Comparison of ENCODE assay signal across 18 cellular contexts in genomic region chr4:78369691-78370090, GRCh38.
DNase-seq lines count a peak whose midpoint lies in the region; ATAC-seq, FAIRE-seq and TF ChIP-seq lines count a peak whose summit lies in the region.
"Had no signal": no experiment of that assay in that cellular context is flagged by ENCODE, and none has a peak within 500 bp of the region (broad histone marks: within the 10 kb centered on the region; RNA-seq: fewer than 3 reads in every experiment).

No MANE protein-coding gene starts in this region.

- no peak for TF ChIP-seq POLR2A in sigmoid colon (IDR thresholded peaks at IDR 0.05)

- TF ChIP-seq CTCF in AG10803 (conservative IDR thresholded peaks at IDR 0.05; ENCODE audit: low read length) (no peak), astrocyte of the cerebellum (IDR thresholded peaks at IDR 0.05; ENCODE audit: low read depth, low read length, missing control alignments) (no peak), ascending aorta (IDR thresholded peaks at IDR 0.05) (no peak), sigmoid colon (IDR thresholded peaks at IDR 0.05) (no peak)

- H3K4me1 ChIP-seq in iPS DF 6.9 (ENCODE audit: control insufficient read depth, insufficient read depth, low read length) = peaks cover 6% of the 10 kb centered on the region; the same call in 1 of the 2 replicates
- H3K4me1 ChIP-seq in ascending aorta = no peaks in the 10 kb centered on the region
- no peaks in the 10 kb centered on the region for H3K4me1 ChIP-seq in sigmoid colon

- H3K27ac ChIP-seq in iPS DF 6.9 (ENCODE audit: low read length) (no peak overlapping the region), ascending aorta (no peak overlapping the region), sigmoid colon (no peak overlapping the region)
- H3K27ac ChIP-seq: HL-60 had no signal

- in situ Hi-C loops in astrocyte of the cerebellum (cut with HindIII; ENCODE audit: low sequenced_read_pairs) = no loop called here

- no peak for FAIRE-seq in HTR-8/SVneo (lab: Jason Lieb, UNC)
- FAIRE-seq: colon, D721Med had no signal

- H3K4me3 ChIP-seq in AG10803 (ENCODE audit: low read length) (no peak overlapping the region), astrocyte of the cerebellum (ENCODE audit: low read depth, low read length) (no peak overlapping the region), iPS DF 6.9 (ENCODE audit: low read length) (no peak overlapping the region), ascending aorta (no peak overlapping the region), sigmoid colon (no peak overlapping the region)

- H3K27me3 ChIP-seq in iPS DF 6.9 (ENCODE audit: control insufficient read depth, insufficient read depth, low read length) = no peaks in the 10 kb centered on the region
- H3K27me3 ChIP-seq in ascending aorta = no peaks in the 10 kb centered on the region
- no peaks in the 10 kb centered on the region for H3K27me3 ChIP-seq in sigmoid colon

- no peak for ATAC-seq in HG03280 (IDR thresholded peaks at IDR 0.05; ENCODE audit: unreplicated experiment)
- ATAC-seq: activated CD4-positive, CD25-positive, alpha-beta regulatory T cell treated with anti-CD3 and anti-CD28 coated beads, Interleukin-2, amount 50 U/mL, for 24 hours; Panc1 had no signal

- intact Hi-C loops in ascending aorta (cut with DNase I) (no loop called here), sigmoid colon (cut with DNase I) (no loop called here)

- H3K9me3 ChIP-seq in iPS DF 6.9 (ENCODE audit: control insufficient read depth, insufficient read depth, low read length) (no peaks in the 10 kb centered on the region), ascending aorta (no peaks in the 10 kb centered on the region), sigmoid colon (no peaks in the 10 kb centered on the region)

- H3K36me3 ChIP-seq in iPS DF 6.9 (ENCODE audit: control insufficient read depth, insufficient read depth, low read length) (peaks cover 19% of the 10 kb centered on the region; the same call in 1 of the 2 replicates), ascending aorta (no peaks in the 10 kb centered on the region), sigmoid colon (peaks cover 0 to 25% (median 0%) of the 10 kb centered on the region in 4 donors)

- no CpG with 5 or more reads among the region's 4 CpGs for WGBS in iPS DF 6.9 (ENCODE audit: insufficient coverage, insufficient read length)
- 83 to 86% methylated on average over 4 of the region's 4 CpGs for WGBS in sigmoid colon, 2 donors

- DNase-seq in AG10803 (ENCODE audit: low read depth) (peak; percentile 42), NCI-H1092 treated with DMSO at 0.1 percent for 48 hours (lab: John Stamatoyannopoulos, UW) (peak; percentile 59), astrocyte of the cerebellum (ENCODE audit: low read depth) (peak; percentile 63), iPS DF 6.9 (ENCODE audit: low read depth, low spot score) (peak; percentile 33), HTR-8/SVneo (ENCODE audit: insufficient read length, low spot score) (no peak), ascending aorta (ENCODE audit: low spot score in 2 of 2) (no peak), sigmoid colon (no peak)
- DNase-seq: ACHN; activated CD8-positive, alpha-beta memory T cell treated with anti-CD3 and anti-CD28 coated beads, Interleukin-2, amount 50 U/mL, for 48 hours; NCI-H446; posterior cingulate gyrus; SW 1271 had no signal

- no peak for TF ChIP-seq EP300 in sigmoid colon (IDR thresholded peaks at IDR 0.05)

Comparison
In these comparisons a context has a peak if more than half of its experiments do, and no peak if none do; other contexts are left out.
1. DNase-seq: peak in AG10803 (single experiment), NCI-H1092 treated with DMSO at 0.1 percent for 48 hours (single experiment), astrocyte of the cerebellum (single experiment) and iPS DF 6.9 (single experiment); none in HTR-8/SVneo (single experiment), ascending aorta (0 of 2) and sigmoid colon (single experiment).